Comparison of ENCODE assay signal across 17 cellular contexts in genomic region chr20:14997791-14998190, GRCh38.
DNase-seq lines count a peak whose midpoint lies in the region; ATAC-seq and TF ChIP-seq lines count a peak whose summit lies in the region.
"Had no signal": no experiment of that assay in that cellular context is flagged by ENCODE, and none has a peak within 500 bp of the region (broad histone marks: within the 10 kb centered on the region; RNA-seq: fewer than 3 reads in every experiment).

No MANE protein-coding gene starts in this region.

- intact Hi-C loops in ovary (cut with DNase I) = no loop called here

- H3K23ac ChIP-seq in trophoblast cell (ENCODE audit: low read length) = no peak overlapping the region

- no peak overlapping the region for H3K14ac ChIP-seq in trophoblast cell (ENCODE audit: low read length)

- H4K8ac ChIP-seq in trophoblast cell (ENCODE audit: low read depth, low read length) = no peak overlapping the region

- no peak overlapping the region for H4K12ac ChIP-seq in trophoblast cell (ENCODE audit: low read depth, low read length)

- H3K27ac ChIP-seq in trophoblast cell (ENCODE audit: low read depth, low read length) (no peak overlapping the region), ovary (no peak overlapping the region)
- H3K27ac ChIP-seq: cardiac muscle cell, neural progenitor cell had no signal

- H3K79me2 ChIP-seq in trophoblast cell (ENCODE audit: control insufficient read depth, insufficient read depth, low read length, poor library complexity) = no peaks in the 10 kb centered on the region

- H3K4me2 ChIP-seq in trophoblast cell (ENCODE audit: low read length) = no peak overlapping the region
- H3K4me2 ChIP-seq: neural progenitor cell had no signal

- H3K9me3 ChIP-seq in trophoblast cell (ENCODE audit: insufficient read depth, low read depth, low read length) (peaks cover 3% of the 10 kb centered on the region), ovary (peaks cover 0 to 3% of the 10 kb centered on the region in 2 donors)

- no peak overlapping the region for H2AFZ ChIP-seq in trophoblast cell (ENCODE audit: insufficient read depth, low read length, poor library complexity)
- H2AFZ ChIP-seq: neural progenitor cell had no signal

- H3K27me3 ChIP-seq in trophoblast cell (ENCODE audit: insufficient read depth, low read length) (no peaks in the 10 kb centered on the region), ovary (no peaks in the 10 kb centered on the region)
- H3K27me3 ChIP-seq: cardiac muscle cell, neural progenitor cell had no signal

- H2BK5ac ChIP-seq in trophoblast cell (ENCODE audit: low read depth, low read length, poor library complexity) = no peak overlapping the region

- no peaks in the 10 kb centered on the region for H3K79me1 ChIP-seq in trophoblast cell (ENCODE audit: low read length)

- H3K9ac ChIP-seq in trophoblast cell (ENCODE audit: low read length) = no peak overlapping the region
- H3K9ac ChIP-seq: neural progenitor cell had no signal

- no peak overlapping the region for H3K4ac ChIP-seq in trophoblast cell (ENCODE audit: low read depth, low read length)

- WGBS in trophoblast cell (ENCODE audit: extremely low coverage, insufficient coverage, insufficient read length) = no CpG with 5 or more reads among the region's 3 CpGs
- 89 to 94% (median 92%) methylated on average over 3 of the region's 3 CpGs for WGBS in ovary, 3 donors

- no peak for TF ChIP-seq CTCF in ovary (IDR thresholded peaks at IDR 0.05)

- no peak overlapping the region for H2BK120ac ChIP-seq in trophoblast cell (ENCODE audit: insufficient read depth, low read length, poor library complexity)

- H3K4me3 ChIP-seq in trophoblast cell (ENCODE audit: low read depth, low read length) (no peak overlapping the region), ovary (no peak overlapping the region)
- H3K4me3 ChIP-seq: cardiac muscle cell, neural progenitor cell had no signal

- no peak overlapping the region for H4K91ac ChIP-seq in trophoblast cell (ENCODE audit: low read depth, low read length)

- no peak overlapping the region for H2AK5ac ChIP-seq in trophoblast cell (ENCODE audit: low read length)

- ATAC-seq in esophagus mucosa = peak; percentile 44
- ATAC-seq in activated CD4-positive, CD25-positive, alpha-beta regulatory T cell treated with anti-CD3 and anti-CD28 coated beads, Interleukin-2, amount 50 U/mL, for 24 hours = no peak

- no peak overlapping the region for H3K18ac ChIP-seq in trophoblast cell (ENCODE audit: low read length)

- TF ChIP-seq POLR2A in ovary (IDR thresholded peaks at IDR 0.05) = no peak

- DNase-seq in H4 (ENCODE audit: low spot score) (peak; percentile 78), RKO (ENCODE audit: low spot score) (peak; percentile 36), trophoblast cell (peak; percentile 91 to 96), middle frontal gyrus (ENCODE audit: extremely low spot score, low spot score) (no peak), UCSD-AML1 (lab: John Stamatoyannopoulos, UW; ENCODE audit: unreplicated experiment) (no peak), ovary (no peak)
- DNase-seq: activated effector memory CD4-positive, alpha-beta T cell treated with anti-CD3 and anti-CD28 coated beads, Interleukin-2, amount 50 U/mL, for 16 hours; endodermal cell; hippocampal formation; IMR-90; SHP77 treated with DMSO at 0.1 percent for 48 hours; small intestine; substantia nigra had no signal

- H3K4me1 ChIP-seq in trophoblast cell (ENCODE audit: control insufficient read depth in 1 of 2, insufficient read depth in 2 of 2, low read length in 2 of 2) (no peaks in the 10 kb centered on the region), ovary (ENCODE audit: insufficient read depth) (no peaks in the 10 kb centered on the region)
- H3K4me1 ChIP-seq: neural progenitor cell had no signal

- no peak overlapping the region for H2BK12ac ChIP-seq in trophoblast cell (ENCODE audit: low read length)

- H3K36me3 ChIP-seq in trophoblast cell (ENCODE audit: control insufficient read depth in 1 of 2, insufficient read depth in 2 of 2, low read length in 2 of 2) (no peaks in the 10 kb centered on the region), ovary (no peaks in the 10 kb centered on the region)
- H3K36me3 ChIP-seq: cardiac muscle cell, neural progenitor cell had no signal

- TF ChIP-seq EP300 in ovary (IDR thresholded peaks at IDR 0.05) = no peak

Comparison
In these comparisons a context has a peak if more than half of its experiments do, and no peak if none do; other contexts are left out.
1. DNase-seq: peak in H4 (single experiment), RKO (single experiment) and trophoblast cell (2 of 2); none in middle frontal gyrus (single experiment), UCSD-AML1 (single experiment) and ovary (0 of 5).